ENCODE assay signal across 17 cellular contexts in the genomic region with DNA sequence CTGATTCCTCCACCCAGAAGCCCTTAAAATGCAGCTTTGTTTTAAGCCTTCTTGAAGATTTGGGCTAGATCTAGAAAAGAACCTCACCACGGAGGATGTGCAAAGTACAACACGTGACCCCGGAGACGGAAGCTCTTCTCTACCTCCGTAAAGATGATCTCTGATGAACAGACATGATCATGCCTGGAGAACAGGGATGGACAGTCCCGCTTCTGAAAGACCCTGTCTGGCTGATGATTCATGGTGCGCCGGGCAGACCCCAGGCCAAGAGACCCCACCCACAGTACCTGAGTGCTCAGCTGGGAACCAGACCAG.
DNase-seq lines count a peak whose midpoint lies in the region; ATAC-seq, FAIRE-seq and TF ChIP-seq lines count a peak whose summit lies in the region.
"Had no signal": no experiment of that assay in that cellular context is flagged by ENCODE, and none has a peak within 500 bp of the region (broad histone marks: within the 10 kb centered on the region; RNA-seq: fewer than 3 reads in every experiment).

No MANE protein-coding gene starts in this region.

- no peak for FAIRE-seq in astrocyte (lab: Jason Lieb, UNC)
- FAIRE-seq: frontal cortex had no signal

- CTCF ChIA-PET in Calu3 (lab: Charles Lee), result interaction anchor here (1.8 kb wide), 1 partner anchor 13 kb away, joined by 9 read pairs; no protein-coding TSS in a partner anchor

- DNase-seq in Calu3 (no peak), astrocyte (ENCODE audit: low read depth) (no peak), smooth muscle cell (lab: John Stamatoyannopoulos, UW; ENCODE audit: unreplicated experiment) (no peak), NCI-H69 (lab: John Stamatoyannopoulos, UW) (no peak), NCI-H1417 treated with DMSO at 0.1 percent for 48 hours (lab: John Stamatoyannopoulos, UW) (no peak), psoas muscle (no peak)
- DNase-seq: activated CD4-positive, alpha-beta memory T cell treated with anti-CD3 and anti-CD28 coated beads for 36 hours; central memory CD4-positive, alpha-beta T cell; NCI-H446 treated with DMSO at 0.1 percent for 48 hours; OCI-M1 had no signal

- H3K9me3 Mint-ChIP-seq in Calu3 (ENCODE audit: low read depth, unreplicated experiment) (no peaks in the 10 kb centered on the region), astrocyte (ENCODE audit: unreplicated experiment) (peaks cover 4% of the 10 kb centered on the region)
- H3K9me3 Mint-ChIP-seq: activated CD4-positive, alpha-beta memory T cell treated with anti-CD3 and anti-CD28 coated beads for 36 hours; neural crest cell had no signal

- WGBS in liver, result 63% methylated on average over 8 of the region's 8 CpGs
- 72% methylated on average over 8 of the region's 8 CpGs for WGBS in smooth muscle cell (ENCODE audit: low lambda C conversion rate)
- WGBS in psoas muscle, 3 donors, result 50 to 72% (median 51%) methylated on average over 8 of the region's 8 CpGs

- H3K4me1 Mint-ChIP-seq in Calu3 (ENCODE audit: low read depth, unreplicated experiment) (peaks cover 24% of the 10 kb centered on the region), astrocyte (ENCODE audit: low read depth, unreplicated experiment) (peaks cover 1% of the 10 kb centered on the region)

- no peak overlapping the region for H3K9ac ChIP-seq in astrocyte (ENCODE audit: low read length)
- no peak overlapping the region for H3K9ac ChIP-seq in liver (ENCODE audit: low read depth in 1 of 2, low read length in 2 of 2)
- no peak overlapping the region for H3K9ac ChIP-seq in smooth muscle cell (ENCODE audit: low read depth)

- H3K4me1 ChIP-seq in astrocyte (ENCODE audit: insufficient read depth, low read length) (peaks cover 9% of the 10 kb centered on the region), liver (ENCODE audit: control insufficient read depth in 4 of 4, insufficient read depth in 4 of 4, low read length in 3 of 4) (peaks cover 0 to 51% (median 39%) of the 10 kb centered on the region in 4 donors), smooth muscle cell (ENCODE audit: low read depth) (no peaks in the 10 kb centered on the region), psoas muscle (peaks cover 4% of the 10 kb centered on the region)

- H3K9me3 ChIP-seq in astrocyte (ENCODE audit: insufficient read depth, low read depth, low read length) (no peaks in the 10 kb centered on the region), liver (ENCODE audit: control insufficient read depth in 4 of 4, low read length in 3 of 4) (no peaks in the 10 kb centered on the region), smooth muscle cell (replicated peaks; ENCODE audit: low read depth) (no peaks in the 10 kb centered on the region), psoas muscle (no peaks in the 10 kb centered on the region)

- ATAC-seq in HG02981 (IDR thresholded peaks at IDR 0.05; ENCODE audit: unreplicated experiment) (no peak), psoas muscle (no peak)
- ATAC-seq: sciatic nerve had no signal

- H4K20me1 ChIP-seq in astrocyte (ENCODE audit: insufficient read depth, low read length), result no peaks in the 10 kb centered on the region
- H4K20me1 ChIP-seq in smooth muscle cell (ENCODE audit: low read depth), result no peaks in the 10 kb centered on the region

- H3K36me3 ChIP-seq in astrocyte (ENCODE audit: insufficient read depth, low read length) (no peaks in the 10 kb centered on the region), liver (ENCODE audit: control insufficient read depth in 4 of 4, insufficient read depth in 3 of 4, low read depth in 1 of 4, low read length in 3 of 4) (no peaks in the 10 kb centered on the region), smooth muscle cell (ENCODE audit: low read depth) (no peaks in the 10 kb centered on the region), psoas muscle (ENCODE audit: insufficient read depth in 1 of 2, low read depth in 1 of 2) (no peaks in the 10 kb centered on the region)

- no TSS peak for BruUV-seq in Calu3 (replicated peaks; lab: Mats Ljungman, UMichigan)

- no peak overlapping the region for H2AFZ ChIP-seq in astrocyte (ENCODE audit: low read depth, low read length)
- H2AFZ ChIP-seq in smooth muscle cell (ENCODE audit: low read depth), result no peak overlapping the region

- peaks cover 11% of the 10 kb centered on the region for H3F3A ChIP-seq in smooth muscle cell (ENCODE audit: low read depth)

- no peaks in the 10 kb centered on the region for H3K79me2 ChIP-seq in astrocyte (ENCODE audit: insufficient read depth, low read length)
- no peaks in the 10 kb centered on the region for H3K79me2 ChIP-seq in smooth muscle cell (ENCODE audit: low read depth)

- H3K4me3 ChIP-seq in astrocyte (ENCODE audit: insufficient read depth, low read depth, low read length) (no peak overlapping the region), liver (ENCODE audit: low read depth in 1 of 3, low read length in 3 of 3) (peak overlapping the region; percentile 29 to 85 (median 44)), smooth muscle cell (no peak overlapping the region), psoas muscle (no peak overlapping the region)

- peak overlapping the region; percentile 10 for H3K4me2 ChIP-seq in astrocyte (ENCODE audit: low read length)
- H3K4me2 ChIP-seq in smooth muscle cell, result peak overlapping the region; percentile 24

- H3K27ac ChIP-seq in astrocyte (ENCODE audit: low read depth, low read length) (no peak overlapping the region), liver (ENCODE audit: low read depth in 1 of 2, low read length in 2 of 2) (peak overlapping the region; percentile 44), smooth muscle cell (ENCODE audit: low read depth) (peak overlapping the region; percentile 1), psoas muscle (no peak overlapping the region)
- H3K27ac ChIP-seq: HL-60 had no signal

- H3K27ac Mint-ChIP-seq in Calu3 (ENCODE audit: unreplicated experiment) (no peak overlapping the region), astrocyte (ENCODE audit: unreplicated experiment) (no peak overlapping the region)
- H3K27ac Mint-ChIP-seq: activated CD4-positive, alpha-beta memory T cell treated with anti-CD3 and anti-CD28 coated beads for 36 hours; endodermal cell had no signal

- H3K4me3 Mint-ChIP-seq in Calu3 (ENCODE audit: low read depth, unreplicated experiment), result peak overlapping the region; percentile 57
- no peak overlapping the region for H3K4me3 Mint-ChIP-seq in astrocyte (ENCODE audit: unreplicated experiment)
- H3K4me3 Mint-ChIP-seq: activated CD4-positive, alpha-beta memory T cell treated with anti-CD3 and anti-CD28 coated beads for 36 hours; endodermal cell; neural crest cell had no signal

- H3K36me3 Mint-ChIP-seq in Calu3 (ENCODE audit: insufficient read depth, unreplicated experiment) (peaks cover 10% of the 10 kb centered on the region), astrocyte (ENCODE audit: low read depth, unreplicated experiment) (no peaks in the 10 kb centered on the region)
- H3K36me3 Mint-ChIP-seq: activated CD4-positive, alpha-beta memory T cell treated with anti-CD3 and anti-CD28 coated beads for 36 hours had no signal

- no peak for TF ChIP-seq RAD21 in liver (IDR thresholded peaks at IDR 0.05)

- H3K27me3 ChIP-seq in astrocyte (ENCODE audit: insufficient read depth, low read length) (no peaks in the 10 kb centered on the region), liver (ENCODE audit: control insufficient read depth in 4 of 4, insufficient read depth in 4 of 4, low read length in 3 of 4) (no peaks in the 10 kb centered on the region), smooth muscle cell (ENCODE audit: low read depth) (no peaks in the 10 kb centered on the region), psoas muscle (ENCODE audit: insufficient read depth in 3 of 3, low read length in 2 of 3) (peaks cover 0 to 1% (median 0%) of the 10 kb centered on the region in 3 donors)

- no peak for TF ChIP-seq CTCF in Calu3 (IDR thresholded peaks at IDR 0.05; ENCODE audit: unreplicated experiment)
- TF ChIP-seq CTCF in astrocyte (IDR thresholded peaks at IDR 0.05; ENCODE audit: insufficient read depth, low read depth, low read length), result no peak
- no peak for TF ChIP-seq CTCF in liver (IDR thresholded peaks at IDR 0.05; ENCODE audit: low read depth, low read length, missing input control)
- no peak for TF ChIP-seq CTCF in smooth muscle cell (IDR thresholded peaks at IDR 0.05; ENCODE audit: borderline replicate concordance, insufficient read depth, poor library complexity, severe bottlenecking)
- TF ChIP-seq CTCF in psoas muscle (IDR thresholded peaks at IDR 0.05), result no peak

- H3K27me3 Mint-ChIP-seq in Calu3 (ENCODE audit: unreplicated experiment) (no peaks in the 10 kb centered on the region), astrocyte (ENCODE audit: low read depth, unreplicated experiment) (peaks cover 5% of the 10 kb centered on the region)
- H3K27me3 Mint-ChIP-seq: activated CD4-positive, alpha-beta memory T cell treated with anti-CD3 and anti-CD28 coated beads for 36 hours had no signal

- intact Hi-C loops in Calu3 (cut with micrococcal nuclease; ENCODE audit: unreplicated experiment) (no loop called here), psoas muscle (cut with DNase I) (no loop called here)

TF ChIP-seq in liver, 16 proteins besides CTCF, POLR2A, EP300 and RAD21 (continues in another document):
- TF ChIP-seq, protein P1, sequence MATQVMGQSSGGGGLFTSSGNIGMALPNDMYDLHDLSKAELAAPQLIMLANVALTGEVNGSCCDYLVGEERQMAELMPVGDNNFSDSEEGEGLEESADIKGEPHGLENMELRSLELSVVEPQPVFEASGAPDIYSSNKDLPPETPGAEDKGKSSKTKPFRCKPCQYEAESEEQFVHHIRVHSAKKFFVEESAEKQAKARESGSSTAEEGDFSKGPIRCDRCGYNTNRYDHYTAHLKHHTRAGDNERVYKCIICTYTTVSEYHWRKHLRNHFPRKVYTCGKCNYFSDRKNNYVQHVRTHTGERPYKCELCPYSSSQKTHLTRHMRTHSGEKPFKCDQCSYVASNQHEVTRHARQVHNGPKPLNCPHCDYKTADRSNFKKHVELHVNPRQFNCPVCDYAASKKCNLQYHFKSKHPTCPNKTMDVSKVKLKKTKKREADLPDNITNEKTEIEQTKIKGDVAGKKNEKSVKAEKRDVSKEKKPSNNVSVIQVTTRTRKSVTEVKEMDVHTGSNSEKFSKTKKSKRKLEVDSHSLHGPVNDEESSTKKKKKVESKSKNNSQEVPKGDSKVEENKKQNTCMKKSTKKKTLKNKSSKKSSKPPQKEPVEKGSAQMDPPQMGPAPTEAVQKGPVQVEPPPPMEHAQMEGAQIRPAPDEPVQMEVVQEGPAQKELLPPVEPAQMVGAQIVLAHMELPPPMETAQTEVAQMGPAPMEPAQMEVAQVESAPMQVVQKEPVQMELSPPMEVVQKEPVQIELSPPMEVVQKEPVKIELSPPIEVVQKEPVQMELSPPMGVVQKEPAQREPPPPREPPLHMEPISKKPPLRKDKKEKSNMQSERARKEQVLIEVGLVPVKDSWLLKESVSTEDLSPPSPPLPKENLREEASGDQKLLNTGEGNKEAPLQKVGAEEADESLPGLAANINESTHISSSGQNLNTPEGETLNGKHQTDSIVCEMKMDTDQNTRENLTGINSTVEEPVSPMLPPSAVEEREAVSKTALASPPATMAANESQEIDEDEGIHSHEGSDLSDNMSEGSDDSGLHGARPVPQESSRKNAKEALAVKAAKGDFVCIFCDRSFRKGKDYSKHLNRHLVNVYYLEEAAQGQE (IDR thresholded peaks at IDR 0.05), result no peak
- no peak for TF ChIP-seq ATF3 (IDR thresholded peaks at IDR 0.05)

Comparison
In these comparisons a context has a peak if more than half of its experiments do, and no peak if none do; other contexts are left out.
1. H3K27ac ChIP-seq: peak in liver (2 of 2) and smooth muscle cell (single experiment); none in astrocyte (single experiment) and psoas muscle (single experiment).
2. H3K4me3 ChIP-seq: peak in liver (3 of 3); none in astrocyte (single experiment), smooth muscle cell (single experiment) and psoas muscle (single experiment).